16 cellular contexts compared by ENCODE assay signal in genomic region chr9:79617395-79617794, GRCh38. TPM values are rescaled to one million over a fixed set of nuclear protein-coding genes. Genes with fewer than 3 reads are reported as not detected.
DNase-seq lines count a peak whose midpoint lies in the region; ATAC-seq and TF ChIP-seq lines count a peak whose summit lies in the region.
"Had no signal": no experiment of that assay in that cellular context is flagged by ENCODE, and none has a peak within 500 bp of the region (broad histone marks: within the 10 kb centered on the region; RNA-seq: fewer than 3 reads in every experiment).

No MANE protein-coding gene starts in this region.

- TF ChIP-seq CTCF in H9 (conservative IDR thresholded peaks at IDR 0.05) (no peak), chondrocyte (IDR thresholded peaks at IDR 0.05) (no peak), testis (IDR thresholded peaks at IDR 0.05) (no peak), natural killer cell (IDR thresholded peaks at IDR 0.05) (no peak)

- H4K5ac ChIP-seq in H9 (ENCODE audit: insufficient read length, low read depth, low read length), result no peak overlapping the region

- H3K4me1 Mint-ChIP-seq in H9 (peaks cover 45 to 50% of the 10 kb centered on the region in 2 experiments), chondrocyte (ENCODE audit: low read depth) (peaks cover 52% of the 10 kb centered on the region), natural killer cell (peaks cover 76% of the 10 kb centered on the region in 2 donors)

- no peak overlapping the region for H3K4me3 ChIP-seq in testis
- H3K4me3 ChIP-seq: psoas muscle, SK-N-MC had no signal

- H3K4ac ChIP-seq in H9 (ENCODE audit: low read depth, low read length), result no peak overlapping the region

- H4K91ac ChIP-seq in H9 (ENCODE audit: insufficient read length, low read depth, low read length), result no peak overlapping the region

- H3K79me2 ChIP-seq in H9 (ENCODE audit: insufficient read depth, low read length), result no peaks in the 10 kb centered on the region

- no peak overlapping the region for H3K4me2 ChIP-seq in H9 (ENCODE audit: insufficient read depth, insufficient read length, low read length)

- H2BK12ac ChIP-seq in H9 (ENCODE audit: insufficient read length, low read depth, low read length), result no peak overlapping the region

- TF ChIP-seq POLR2A in testis (IDR thresholded peaks at IDR 0.05), result no peak

- DNase-seq in H9 (no peak), chondrocyte (ENCODE audit: low spot score) (no peak), left colon (peak; percentile 19 to 26), testis (peak; percentile 61), natural killer cell (no peak), occipital lobe (lab: John Stamatoyannopoulos, UW) (no peak)
- no peak for DNase-seq in central memory CD4-positive, alpha-beta T cell
- DNase-seq: activated CD4-positive, alpha-beta memory T cell treated with anti-CD3 and anti-CD28 coated beads, Interleukin-2, amount 10 ng/mL, durations not matched to agents 7 days and 5 days; activated effector memory CD4-positive, alpha-beta T cell treated with anti-CD3 and anti-CD28 coated beads, Interleukin-2, amount 50 U/mL, for 16 hours; caudate nucleus; CD4-positive, CD25-positive, alpha-beta regulatory T cell; GOT3; NCI-H2107; psoas muscle had no signal

- intact Hi-C loops in left colon (cut with DNase I, micrococcal nuclease) (no loop called here), testis (cut with DNase I; ENCODE audit: low total_unique reads) (no loop called here), natural killer cell (cut with micrococcal nuclease) (no loop called here)

- H2BK15ac ChIP-seq in H9 (ENCODE audit: low read depth, low read length), result no peak overlapping the region

- no peaks in the 10 kb centered on the region for H3K36me3 ChIP-seq in testis (ENCODE audit: low read depth, missing control alignments)

- H2AK5ac ChIP-seq in H9 (ENCODE audit: insufficient read length, low read length), result no peak overlapping the region

- peak overlapping the region in 2 of 3 experiments; percentile 13 to 16; a peak in 1 of 7 replicates for H3K27ac Mint-ChIP-seq in H9
- peak overlapping the region; percentile 52 for H3K27ac Mint-ChIP-seq in chondrocyte (ENCODE audit: unreplicated experiment)
- H3K27ac Mint-ChIP-seq in natural killer cell, result no peak overlapping the region
- H3K27ac Mint-ChIP-seq: activated CD4-positive, alpha-beta memory T cell treated with anti-CD3 and anti-CD28 coated beads, Interleukin-2, amount 10 ng/mL, durations not matched to agents 7 days and 5 days; mesothelial cell of epicardium had no signal

- H3K36me3 Mint-ChIP-seq in H9 (ENCODE audit: insufficient read depth in 1 of 3, low read depth in 3 of 3), result peaks cover 0 to 5% (median 0%) of the 10 kb centered on the region in 3 experiments; a peak in 3 of 7 replicates
- peaks cover 5% of the 10 kb centered on the region for H3K36me3 Mint-ChIP-seq in chondrocyte (ENCODE audit: low read depth)
- no peaks in the 10 kb centered on the region for H3K36me3 Mint-ChIP-seq in natural killer cell
- H3K36me3 Mint-ChIP-seq: mesothelial cell of epicardium had no signal

- H3K27me3 ChIP-seq in H9 (ENCODE audit: insufficient read depth, low read length), result no peaks in the 10 kb centered on the region
- no peaks in the 10 kb centered on the region for H3K27me3 ChIP-seq in testis

- H3K27ac ChIP-seq in H9 (ENCODE audit: insufficient read length, low read depth, low read length) (no peak overlapping the region), testis (no peak overlapping the region)
- H3K27ac ChIP-seq: SK-N-MC had no signal

- no peaks in the 10 kb centered on the region for H3K23me2 ChIP-seq in H9 (ENCODE audit: insufficient read length, low read depth, low read length, poor library complexity, severe bottlenecking)

- no peak overlapping the region for H2BK20ac ChIP-seq in H9 (ENCODE audit: low read depth, low read length, poor library complexity, severe bottlenecking)

- H3K23ac ChIP-seq in H9 (ENCODE audit: insufficient read length, low read depth, low read length), result no peak overlapping the region

- H3K18ac ChIP-seq in H9 (ENCODE audit: insufficient read length, low read depth, low read length), result no peak overlapping the region

- H3K4me3 Mint-ChIP-seq in H9, result no peak overlapping the region
- H3K4me3 Mint-ChIP-seq in chondrocyte (ENCODE audit: unreplicated experiment), result no peak overlapping the region
- no peak overlapping the region for H3K4me3 Mint-ChIP-seq in natural killer cell
- H3K4me3 Mint-ChIP-seq: activated CD4-positive, alpha-beta memory T cell treated with anti-CD3 and anti-CD28 coated beads, Interleukin-2, amount 10 ng/mL, durations not matched to agents 7 days and 5 days; CD4-positive, CD25-positive, alpha-beta regulatory T cell; mesothelial cell of epicardium had no signal

- no peak overlapping the region for H2BK5ac ChIP-seq in H9 (ENCODE audit: insufficient read length, low read length)

- H3T11ph ChIP-seq in H9 (ENCODE audit: low read length), result no peak overlapping the region

- H3K14ac ChIP-seq in H9 (ENCODE audit: insufficient read depth, low read length), result no peak overlapping the region

- H2AFZ ChIP-seq in H9 (ENCODE audit: low read length), result no peak overlapping the region

- H3K4me1 ChIP-seq in H9 (ENCODE audit: insufficient read depth, low read length) (peaks cover 2% of the 10 kb centered on the region; the same call in 1 of the 2 replicates), testis (peaks cover 9% of the 10 kb centered on the region)

- peak; percentile 83 for ATAC-seq in left colon
- no peak for ATAC-seq in natural killer cell

- H3K9me3 Mint-ChIP-seq in H9 (no peaks in the 10 kb centered on the region), chondrocyte (ENCODE audit: low read depth) (no peaks in the 10 kb centered on the region), natural killer cell (no peaks in the 10 kb centered on the region)
- H3K9me3 Mint-ChIP-seq: activated CD4-positive, alpha-beta memory T cell treated with anti-CD3 and anti-CD28 coated beads, Interleukin-2, amount 10 ng/mL, durations not matched to agents 7 days and 5 days; mesothelial cell of epicardium had no signal

- H3K27me3 Mint-ChIP-seq in H9 (ENCODE audit: low read depth) (no peaks in the 10 kb centered on the region), chondrocyte (ENCODE audit: low read depth) (no peaks in the 10 kb centered on the region), natural killer cell (ENCODE audit: low read depth in 2 of 2) (no peaks in the 10 kb centered on the region)
- H3K27me3 Mint-ChIP-seq: activated CD4-positive, alpha-beta memory T cell treated with anti-CD3 and anti-CD28 coated beads, Interleukin-2, amount 10 ng/mL, durations not matched to agents 7 days and 5 days; CD4-positive, CD25-positive, alpha-beta regulatory T cell had no signal

- WGBS in H9 (ENCODE audit: extremely low coverage, insufficient read length, low lambda C conversion rate), result no CpG with 5 or more reads among the region's 4 CpGs
- 40 to 55% methylated on average over 4 of the region's 4 CpGs for WGBS in testis, 2 donors

- H3K79me1 ChIP-seq in H9 (ENCODE audit: insufficient read depth, low read depth, low read length, poor library complexity, severe bottlenecking), result peaks cover 6% of the 10 kb centered on the region

- H3K9me3 ChIP-seq in H9 (ENCODE audit: control insufficient read depth, low read depth, low read length) (no peaks in the 10 kb centered on the region), testis (no peaks in the 10 kb centered on the region)
- H3K9me3 ChIP-seq: psoas muscle had no signal

- no peak overlapping the region for H2BK120ac ChIP-seq in H9 (ENCODE audit: low read depth, low read length, poor library complexity, severe bottlenecking)

- no peaks in the 10 kb centered on the region for H4K20me1 ChIP-seq in H9 (ENCODE audit: control insufficient read depth, insufficient read depth, insufficient read length)

- H3K56ac ChIP-seq in H9 (ENCODE audit: insufficient read length, low read depth, low read length), result no peak overlapping the region

- H3K9ac ChIP-seq in H9 (ENCODE audit: extremely low read depth, insufficient read length, low read length), result no peak overlapping the region

- H4K8ac ChIP-seq in H9 (replicated peaks; ENCODE audit: insufficient read length, low read depth, low read length), result no peak overlapping the region

RNA-seq across cellular contexts. Expression of gene TLE4, which starts 45.6 kb away (rescaled TPM):
- total RNA-seq in H9 (2021) (35.1 and 36.5 TPM in 2 replicates), chondrocyte (62.3 to 82.5 TPM (median 66.0 TPM) in 3 replicates), left colon (10 to 100 TPM; 22.2 to 29.8 TPM), testis (100 to 1,000 TPM; 223 to 311 TPM), natural killer cell (100 to 1,000 TPM; 214 to 240 (median 220) TPM), occipital lobe (70.5 TPM)
- 292 TPM for polyA plus RNA-seq in testis (ENCODE audit: insufficient read depth, low read depth, low replicate concordance)

Comparison
In these comparisons a context has a peak if more than half of its experiments do, and no peak if none do; other contexts are left out.
1. DNase-seq: peak in left colon (2 of 2) and testis (single experiment); none in H9 (single experiment), chondrocyte (single experiment), natural killer cell (single experiment), occipital lobe (single experiment) and central memory CD4-positive, alpha-beta T cell (single experiment).
2. H3K27ac Mint-ChIP-seq: peak in H9 (2 of 3) and chondrocyte (single experiment); none in natural killer cell (0 of 2).